In genomic region chr3:123300572-123300971, GRCh38 we compare ENCODE assay signal across 19 cellular contexts.
DNase-seq lines count a peak whose midpoint lies in the region; ATAC-seq, FAIRE-seq and TF ChIP-seq lines count a peak whose summit lies in the region.
"Had no signal": no experiment of that assay in that cellular context is flagged by ENCODE, and none has a peak within 500 bp of the region (broad histone marks: within the 10 kb centered on the region; RNA-seq: fewer than 3 reads in every experiment).

No MANE protein-coding gene starts in this region.

- H3K27me3 ChIP-seq in osteoblast (ENCODE audit: insufficient read depth, low read length): peaks cover 10% of the 10 kb centered on the region

- DNase-seq in A549 (ENCODE audit: low read depth in 1 of 2, low spot score in 1 of 2) (no peak), OCI-M1 (lab: John Stamatoyannopoulos, UW) (peak; percentile 12), chondrocyte (ENCODE audit: low spot score) (peak; percentile 28), osteoblast (ENCODE audit: insufficient read length, low spot score, missing footprints) (peak; percentile 82), occipital lobe (lab: John Stamatoyannopoulos, UW) (no peak)
- DNase-seq in activated T-helper 2 cell treated with anti-CD3 and anti-CD28 coated beads, Interferon-gamma antibody, Interleukin-2, Interleukin-4, amounts not matched to agents 10 μg/mL and 5 μg/mL and 100 μg/mL, durations not matched to agents 14 hours and 24 hours and 36 hours (ENCODE audit: low spot score): no peak
- DNase-seq: 8988T; ACHN; CD4-positive, alpha-beta memory T cell; DND-41; GDM1; HCEC 1CT; HFFc6; IMR-90 had no signal

- intact Hi-C loops in activated T-helper 2 cell treated with anti-CD3 and anti-CD28 coated beads, Interferon-gamma antibody, Interleukin-2, Interleukin-4, amounts not matched to agents 10 μg/mL and 5 μg/mL and 100 μg/mL, durations not matched to agents 14 hours and 24 hours and 36 hours (cut with micrococcal nuclease): no loop called here

- no peaks in the 10 kb centered on the region for H3K79me2 ChIP-seq in osteoblast (ENCODE audit: insufficient read depth, low read length)

- TF ChIP-seq POLR2A in A549 (IDR thresholded peaks at IDR 0.05; ENCODE audit: low read length): no peak

- H3K4me1 ChIP-seq in A549: peaks cover 22% of the 10 kb centered on the region
- H3K4me1 ChIP-seq in osteoblast (ENCODE audit: insufficient read depth, low read length): no peaks in the 10 kb centered on the region

- no peaks in the 10 kb centered on the region for H3K36me3 ChIP-seq in osteoblast (ENCODE audit: insufficient read depth, low read length)

- 81% methylated on average over 8 of the region's 8 CpGs for WGBS in A549 (ENCODE audit: missing lambda C conversion rate)

- no peak for TF ChIP-seq RAD21 in A549 (conservative IDR thresholded peaks at IDR 0.05 in 1 of 2, IDR thresholded peaks at IDR 0.05 in 1 of 2)

- H3K27ac ChIP-seq in A549 (peak overlapping the region; percentile 39 to 83; a peak in 5 of 6 replicates), osteoblast (ENCODE audit: low read depth, low read length) (no peak overlapping the region)
- H3K27ac ChIP-seq: C4-2B had no signal

- H3K4me2 ChIP-seq in A549: no peak overlapping the region
- H3K4me2 ChIP-seq in osteoblast (ENCODE audit: insufficient read depth, low read length): no peak overlapping the region

- no peak overlapping the region for H3K27ac Mint-ChIP-seq in chondrocyte (ENCODE audit: unreplicated experiment)
- H3K27ac Mint-ChIP-seq in activated T-helper 2 cell treated with anti-CD3 and anti-CD28 coated beads, Interferon-gamma antibody, Interleukin-2, Interleukin-4, amounts not matched to agents 10 μg/mL and 5 μg/mL and 100 μg/mL, durations not matched to agents 14 hours and 24 hours and 36 hours: no peak overlapping the region
- H3K27ac Mint-ChIP-seq: CD4-positive, alpha-beta memory T cell; HFFc6 had no signal

- POLR2A ChIA-PET in A549 (lab: Yijun Ruan, JAX): no interaction called here

- H2AFZ ChIP-seq in osteoblast (ENCODE audit: low read length): no peak overlapping the region

- no peaks in the 10 kb centered on the region for H3K4me1 Mint-ChIP-seq in chondrocyte (ENCODE audit: low read depth)
- H3K4me1 Mint-ChIP-seq in activated T-helper 2 cell treated with anti-CD3 and anti-CD28 coated beads, Interferon-gamma antibody, Interleukin-2, Interleukin-4, amounts not matched to agents 10 μg/mL and 5 μg/mL and 100 μg/mL, durations not matched to agents 14 hours and 24 hours and 36 hours (ENCODE audit: low read depth): no peaks in the 10 kb centered on the region

- no peak for FAIRE-seq in A549 (lab: Jason Lieb, UNC)
- FAIRE-seq: GM12892, GM19239, H1 had no signal

- ATAC-seq in A549 (peak in 1 of 2 experiments; percentile 29; a peak in 2 of 6 replicates), GM18909 (IDR thresholded peaks at IDR 0.05; ENCODE audit: poor library complexity, unreplicated experiment) (no peak)

- TF ChIP-seq EP300 in A549 (IDR thresholded peaks at IDR 0.05): no peak

- H3K4me3 ChIP-seq in A549: no peak overlapping the region
- H3K4me3 ChIP-seq in osteoblast (ENCODE audit: insufficient read depth, low read length): no peak overlapping the region

- H3K36me3 Mint-ChIP-seq in chondrocyte (ENCODE audit: low read depth): peaks cover 6% of the 10 kb centered on the region
- no peaks in the 10 kb centered on the region for H3K36me3 Mint-ChIP-seq in activated T-helper 2 cell treated with anti-CD3 and anti-CD28 coated beads, Interferon-gamma antibody, Interleukin-2, Interleukin-4, amounts not matched to agents 10 μg/mL and 5 μg/mL and 100 μg/mL, durations not matched to agents 14 hours and 24 hours and 36 hours (ENCODE audit: low read depth)
- H3K36me3 Mint-ChIP-seq: CD4-positive, alpha-beta memory T cell had no signal

- H3K9me3 ChIP-seq in A549 (no peaks in the 10 kb centered on the region), osteoblast (ENCODE audit: low read depth, low read length) (no peaks in the 10 kb centered on the region)

- CTCF ChIA-PET in A549 (lab: Yijun Ruan, JAX): interaction anchor here (4.8 kb wide), 1 partner anchor 15 kb away, joined by 36 read pairs; no protein-coding TSS in a partner anchor

- no peaks in the 10 kb centered on the region for H4K20me1 ChIP-seq in osteoblast (ENCODE audit: insufficient read depth, low read length)

- H3K9me3 Mint-ChIP-seq in chondrocyte (ENCODE audit: low read depth): no peaks in the 10 kb centered on the region
- no peaks in the 10 kb centered on the region for H3K9me3 Mint-ChIP-seq in activated T-helper 2 cell treated with anti-CD3 and anti-CD28 coated beads, Interferon-gamma antibody, Interleukin-2, Interleukin-4, amounts not matched to agents 10 μg/mL and 5 μg/mL and 100 μg/mL, durations not matched to agents 14 hours and 24 hours and 36 hours
- H3K9me3 Mint-ChIP-seq: CD4-positive, alpha-beta memory T cell; HFFc6 had no signal

- H3K27me3 Mint-ChIP-seq in chondrocyte (ENCODE audit: low read depth): peaks cover 4% of the 10 kb centered on the region
- no peaks in the 10 kb centered on the region for H3K27me3 Mint-ChIP-seq in activated T-helper 2 cell treated with anti-CD3 and anti-CD28 coated beads, Interferon-gamma antibody, Interleukin-2, Interleukin-4, amounts not matched to agents 10 μg/mL and 5 μg/mL and 100 μg/mL, durations not matched to agents 14 hours and 24 hours and 36 hours (ENCODE audit: low read depth)

- no peak overlapping the region for H3K4me3 Mint-ChIP-seq in chondrocyte (ENCODE audit: unreplicated experiment)
- no peak overlapping the region for H3K4me3 Mint-ChIP-seq in activated T-helper 2 cell treated with anti-CD3 and anti-CD28 coated beads, Interferon-gamma antibody, Interleukin-2, Interleukin-4, amounts not matched to agents 10 μg/mL and 5 μg/mL and 100 μg/mL, durations not matched to agents 14 hours and 24 hours and 36 hours (ENCODE audit: low read depth)
- H3K4me3 Mint-ChIP-seq: CD4-positive, alpha-beta memory T cell; HFFc6 had no signal

- TF ChIP-seq CTCF in A549 (IDR thresholded peaks at IDR 0.05): no peak
- TF ChIP-seq CTCF in chondrocyte (IDR thresholded peaks at IDR 0.05): no peak
- no peak for TF ChIP-seq CTCF in osteoblast (IDR thresholded peaks at IDR 0.05; ENCODE audit: extremely low read depth, low read depth, low read length)

TF ChIP-seq in A549, 52 proteins besides CTCF, POLR2A, EP300 and RAD21:
- TF ChIP-seq ZC3H11A (IDR thresholded peaks at IDR 0.05) (no peak), ZNF302 (CRISPR knock-in tag; IDR thresholded peaks at IDR 0.05) (no peak), FOXS1 (CRISPR knock-in tag; IDR thresholded peaks at IDR 0.05) (no peak), REST (IDR thresholded peaks at IDR 0.05) (no peak), RFX5 (IDR thresholded peaks at IDR 0.05) (no peak), HOXB5 (CRISPR knock-in tag; IDR thresholded peaks at IDR 0.05) (no peak), SMC3 (IDR thresholded peaks at IDR 0.05) (no peak), EHF (CRISPR knock-in tag; IDR thresholded peaks at IDR 0.05) (no peak), JUNB (IDR thresholded peaks at IDR 0.05) (no peak), ATOH8 (CRISPR knock-in tag; IDR thresholded peaks at IDR 0.05; ENCODE audit: low read depth) (no peak), CEBPB (IDR thresholded peaks at IDR 0.05) (no peak), POLR2AphosphoS2 (conservative IDR thresholded peaks at IDR 0.05; ENCODE audit: low read length) (no peak), HES2 (IDR thresholded peaks at IDR 0.05) (no peak), HOXA7 (CRISPR knock-in tag; IDR thresholded peaks at IDR 0.05) (no peak), JUN (IDR thresholded peaks at IDR 0.05) (no peak)

Comparison
In these comparisons a context has a peak if more than half of its experiments do, and no peak if none do; other contexts are left out.
1. DNase-seq: peak in OCI-M1 (single experiment), chondrocyte (single experiment) and osteoblast (single experiment); none in A549 (0 of 2), occipital lobe (single experiment) and activated T-helper 2 cell treated with anti-CD3 and anti-CD28 coated beads, Interferon-gamma antibody, Interleukin-2, Interleukin-4, amounts not matched to agents 10 μg/mL and 5 μg/mL and 100 μg/mL, durations not matched to agents 14 hours and 24 hours and 36 hours (single experiment).